In genomic region chr20:13262302-13262650, GRCh38 we compare ENCODE assay signal across 16 cellular contexts.
"Had no signal": no experiment of that assay in that cellular context is flagged by ENCODE, and none has a peak within 500 bp of the region (broad histone marks: within the 10 kb centered on the region; RNA-seq: fewer than 3 reads in every experiment).

No MANE protein-coding gene starts in this region.

- H3K9me3 ChIP-seq: ascending aorta, gastrocnemius medialis, heart right ventricle, neutrophil, sigmoid colon, thyroid gland had no signal

- H3K27me3 Mint-ChIP-seq: activated naive CD4-positive, alpha-beta T cell treated with anti-CD3 and anti-CD28 coated beads, Interleukin-2, amount 50 U/mL, for 24 hours; central memory CD8-positive, alpha-beta T cell; memory B cell had no signal

- H3K4me1 ChIP-seq: ascending aorta, gastrocnemius medialis had no signal

- H3K27me3 ChIP-seq: ascending aorta, gastrocnemius medialis, neutrophil, sigmoid colon, thyroid gland had no signal

- H3K79me2 ChIP-seq: parathyroid adenoma had no signal

- H3K36me3 ChIP-seq: ascending aorta, gastrocnemius medialis, heart right ventricle, neutrophil, sigmoid colon, thyroid gland had no signal

- H3K27ac Mint-ChIP-seq: activated CD4-positive, alpha-beta T cell treated with anti-CD3 and anti-CD28 coated beads, Interleukin-2, amount 10 ng/mL, durations not matched to agents 7 days and 5 days; activated naive CD4-positive, alpha-beta T cell treated with anti-CD3 and anti-CD28 coated beads, Interleukin-2, amount 50 U/mL, for 24 hours; activated T-cell treated with anti-CD3 and anti-CD28 coated beads, Interleukin-2, amount 50 U/mL, for 72 hours; immature natural killer cell; memory B cell; natural killer cell had no signal

- H3K4me3 ChIP-seq: ascending aorta, gastrocnemius medialis, heart right ventricle, sigmoid colon, thyroid gland had no signal

- H2AFZ ChIP-seq: parathyroid adenoma had no signal

- H3K9me3 Mint-ChIP-seq: activated CD4-positive, alpha-beta T cell treated with anti-CD3 and anti-CD28 coated beads, Interleukin-2, amount 10 ng/mL, durations not matched to agents 7 days and 5 days; activated naive CD4-positive, alpha-beta T cell treated with anti-CD3 and anti-CD28 coated beads, Interleukin-2, amount 50 U/mL, for 24 hours; activated T-cell treated with anti-CD3 and anti-CD28 coated beads, Interleukin-2, amount 50 U/mL, for 72 hours; central memory CD8-positive, alpha-beta T cell; immature natural killer cell; memory B cell; natural killer cell had no signal

- H3K9ac ChIP-seq: parathyroid adenoma had no signal

- H3K27ac ChIP-seq: ascending aorta, gastrocnemius medialis, heart right ventricle, neutrophil, parathyroid adenoma, sigmoid colon had no signal

- DNase-seq: activated gamma-delta T cell, cortex of kidney, sigmoid colon had no signal

- H3K4me3 Mint-ChIP-seq: activated CD4-positive, alpha-beta T cell treated with anti-CD3 and anti-CD28 coated beads, Interleukin-2, amount 10 ng/mL, durations not matched to agents 7 days and 5 days; activated naive CD4-positive, alpha-beta T cell treated with anti-CD3 and anti-CD28 coated beads, Interleukin-2, amount 50 U/mL, for 24 hours; activated T-cell treated with anti-CD3 and anti-CD28 coated beads, Interleukin-2, amount 50 U/mL, for 72 hours; central memory CD8-positive, alpha-beta T cell; immature natural killer cell; memory B cell; natural killer cell had no signal

- H3K36me3 Mint-ChIP-seq: activated naive CD4-positive, alpha-beta T cell treated with anti-CD3 and anti-CD28 coated beads, Interleukin-2, amount 50 U/mL, for 24 hours; immature natural killer cell; memory B cell; natural killer cell had no signal

- H3K4me1 Mint-ChIP-seq: central memory CD8-positive, alpha-beta T cell; immature natural killer cell; memory B cell; natural killer cell had no signal
